ENCODE assay signal across 8 cellular contexts in genomic region chr3:42652611-42653302, GRCh38. TPM values are rescaled to one million over a fixed set of nuclear protein-coding genes. Genes with fewer than 3 reads are reported as not detected.
DNase-seq lines count a peak whose midpoint lies in the region; ATAC-seq and TF ChIP-seq lines count a peak whose summit lies in the region.

No MANE protein-coding gene starts in this region.

- TF ChIP-seq CTCF in BJ (IDR thresholded peaks at IDR 0.05; ENCODE audit: insufficient read depth, low read depth, low read length) (no peak), esophagus muscularis mucosa (IDR thresholded peaks at IDR 0.05) (no peak)

- 24% methylated on average over 6 of the region's 7 CpGs for WGBS in esophagus muscularis mucosa

- H3K27ac Mint-ChIP-seq in T-helper 17 cell, result no peak overlapping the region

- peak; percentile 83 for ATAC-seq in GM18907 (IDR thresholded peaks at IDR 0.05; ENCODE audit: unreplicated experiment)
- peak; percentile 72 for ATAC-seq in HG03460 (IDR thresholded peaks at IDR 0.05; ENCODE audit: unreplicated experiment)
- ATAC-seq in T-helper 17 cell, result peak; percentile 32

- POLR2A ChIA-PET in BJ (lab: Charles Lee), result no interaction called here

- H3K36me3 ChIP-seq in BJ (ENCODE audit: control insufficient read depth, insufficient read depth, low read length) (peaks cover 6% of the 10 kb centered on the region), esophagus muscularis mucosa (peaks cover 0 to 23% (median 12%) of the 10 kb centered on the region in 4 donors)

- peak overlapping the region; percentile 91 for H3K4me3 Mint-ChIP-seq in T-helper 17 cell

- H3K27me3 Mint-ChIP-seq in T-helper 17 cell, result peaks cover 4% of the 10 kb centered on the region

- no peak for TF ChIP-seq EP300 in esophagus muscularis mucosa (IDR thresholded peaks at IDR 0.05)

- TF ChIP-seq POLR2A in esophagus muscularis mucosa (IDR thresholded peaks at IDR 0.05; ENCODE audit: low read depth), result peak; percentile 90

- H3K36me3 Mint-ChIP-seq in T-helper 17 cell (ENCODE audit: low read depth), result no peaks in the 10 kb centered on the region

- H3K9me3 ChIP-seq in T-helper 17 cell (ENCODE audit: control insufficient read depth, low read length, poor library complexity, severe bottlenecking) (no peaks in the 10 kb centered on the region), esophagus muscularis mucosa (no peaks in the 10 kb centered on the region)

- DNase-seq in BJ (ENCODE audit: low read depth), result no peak
- no peak for DNase-seq in T-helper 17 cell
- peak; percentile 92 for DNase-seq in esophagus muscularis mucosa (ENCODE audit: extremely low spot score)
- DNase-seq in myocyte (ENCODE audit: low read depth), result peak; percentile 56
- DNase-seq in stimulated activated CD4-positive, alpha-beta T cell treated with anti-CD3 and anti-CD28 coated beads, Interleukin-15, amount 100 ng/mL, for 24 hours, result no peak
- no peak for DNase-seq in mesenteric fat pad (ENCODE audit: low spot score)

- H3K27ac ChIP-seq in esophagus muscularis mucosa (replicated peaks in 1 of 4), result peak overlapping the region; percentile 91 to 98 (median 96)

- CTCF ChIA-PET in BJ (lab: Yijun Ruan, JAX), result interaction anchor here (0.8 to 1.6 kb wide), 9 partner anchors 8 to 190 kb away, joined by 3 to 7 read pairs (median 3); no protein-coding TSS in a partner anchor

- H3K27me3 ChIP-seq in BJ (ENCODE audit: control insufficient read depth, insufficient read depth, low read length) (no peaks in the 10 kb centered on the region), esophagus muscularis mucosa (no peaks in the 10 kb centered on the region)

- peaks cover 16% of the 10 kb centered on the region for H3K4me1 Mint-ChIP-seq in T-helper 17 cell

- peak overlapping the region; percentile 74 for H3K4me3 ChIP-seq in BJ (ENCODE audit: low read depth, low read length)
- peak overlapping the region; percentile 82 to 96 (median 92) for H3K4me3 ChIP-seq in esophagus muscularis mucosa

- intact Hi-C loops in esophagus muscularis mucosa (cut with DNase I), result loop anchor here (5.0 kb wide), 3 partner anchors 50 to 90 kb away; partner anchors contain the start of genes NKTR and SEC22C

- H3K4me1 ChIP-seq in esophagus muscularis mucosa, result peaks cover 43 to 73% (median 68%) of the 10 kb centered on the region in 4 donors

RNA-seq across cellular contexts. Expression of gene ZBTB47, which starts 0.7 kb away (rescaled TPM):
- 19.2 and 30.1 TPM in 2 replicates for polyA plus RNA-seq in BJ (2011; rRNA removed)
- polyA minus RNA-seq in BJ (2011; rRNA and poly(A)+ RNA removed), result 28.4 and 37.8 TPM in 2 replicates
- total RNA-seq in T-helper 17 cell (1 to 10 TPM in 1 of 2 donors, under 1 TPM in 1; 0.89 to 1.1 TPM), esophagus muscularis mucosa (100 to 1,000 TPM in 2 of 4 donors, 10 to 100 TPM in 2; 75.4 to 137 (median 95.7) TPM), myocyte (96.8 and 103 TPM in 2 replicates), mesenteric fat pad (58.2 TPM)
- 75.1 TPM for polyA plus RNA-seq in myocyte (2012)

RNA-seq across cellular contexts. Expression of gene KLHL40, which starts 32.6 kb away (rescaled TPM):
- polyA plus RNA-seq in BJ (2011; rRNA removed), result not detected in 2 replicates
- not detected in 2 replicates for polyA minus RNA-seq in BJ (2011; rRNA and poly(A)+ RNA removed)
- total RNA-seq in T-helper 17 cell (not detected), esophagus muscularis mucosa (under 1 TPM in 1 of 4 donors, not detected in 3; 0.17 TPM), myocyte (55.6 and 67.1 TPM in 2 replicates), mesenteric fat pad (not detected)
- 9.5 TPM for polyA plus RNA-seq in myocyte (2012)

RNA-seq across cellular contexts. Expression of gene HHATL, which starts 49.8 kb away (rescaled TPM):
- not detected in 2 replicates for polyA plus RNA-seq in BJ (2011; rRNA removed)
- not detected in 2 replicates for polyA minus RNA-seq in BJ (2011; rRNA and poly(A)+ RNA removed)
- total RNA-seq in T-helper 17 cell, result not detected
- total RNA-seq in esophagus muscularis mucosa, result 1 to 10 TPM in 1 of 4 donors, not detected in 3; 1.5 TPM
- total RNA-seq in myocyte, result 12.3 and 26.6 TPM in 2 replicates
- polyA plus RNA-seq in myocyte (2012), result 2.1 TPM
- total RNA-seq in mesenteric fat pad, result 0.48 TPM

RNA-seq across cellular contexts. Expression of gene NKTR, which starts 52.3 kb away (rescaled TPM):
- 19.0 and 37.6 TPM in 2 replicates for polyA plus RNA-seq in BJ (2011; rRNA removed)
- polyA minus RNA-seq in BJ (2011; rRNA and poly(A)+ RNA removed), result 13.5 and 17.2 TPM in 2 replicates
- total RNA-seq in T-helper 17 cell (100 to 1,000 TPM; 240 to 241 TPM), esophagus muscularis mucosa (10 to 100 TPM; 24.7 to 73.1 (median 36.0) TPM), myocyte (32.4 and 40.3 TPM in 2 replicates), mesenteric fat pad (80.6 TPM)
- polyA plus RNA-seq in myocyte (2012), result 15.2 TPM

Comparison
In these comparisons a context has a peak if more than half of its experiments do, and no peak if none do; other contexts are left out.
1. DNase-seq: peak in esophagus muscularis mucosa (single experiment) and myocyte (single experiment); none in BJ (single experiment), T-helper 17 cell (0 of 3), stimulated activated CD4-positive, alpha-beta T cell treated with anti-CD3 and anti-CD28 coated beads, Interleukin-15, amount 100 ng/mL, for 24 hours (single experiment) and mesenteric fat pad (single experiment).
2. ATAC-seq: peak in every context shown above with its lines; median percentile 83 in GM18907; 72 in HG03460; 32 in T-helper 17 cell.
3. RNA of gene ZBTB47, which starts 0.7 kb away (total RNA-seq): 75.4 to 137 TPM in esophagus muscularis mucosa, 96.8 to 103 TPM in myocyte and 58.2 TPM in mesenteric fat pad (single experiment); 0.89 to 1.1 TPM in T-helper 17 cell; every median in the first group is over 10 times any median in the second.
4. RNA of gene KLHL40, which starts 32.6 kb away (total RNA-seq): 55.6 to 67.1 TPM in myocyte; not detected in T-helper 17 cell, 0.17 TPM in esophagus muscularis mucosa and not detected in mesenteric fat pad (single experiment); every median in the first group is over 10 times any median in the second.